ENCODE assay signal across 20 cellular contexts in the genomic region with DNA sequence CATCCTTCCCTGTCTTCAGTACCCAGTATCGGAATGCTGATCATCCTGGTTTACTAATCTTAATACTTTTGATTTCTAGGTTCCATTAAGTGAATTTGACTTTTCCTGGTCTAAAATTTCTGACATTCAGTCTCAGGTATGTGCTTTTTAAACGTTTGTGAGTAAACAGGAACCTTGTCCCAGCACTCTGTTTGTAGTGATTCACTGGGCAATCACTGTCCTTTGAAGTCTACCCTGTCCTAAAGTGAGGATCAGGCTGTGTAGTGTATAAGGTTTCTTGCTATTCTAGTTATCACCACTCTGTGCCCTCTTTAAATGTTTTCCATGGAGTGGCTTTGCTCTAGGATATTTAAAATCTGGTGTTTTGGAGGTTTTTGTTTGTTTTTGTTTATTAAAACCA.
"Had no signal": no experiment of that assay in that cellular context is flagged by ENCODE, and none has a peak within 500 bp of the region (broad histone marks: within the 10 kb centered on the region; RNA-seq: fewer than 3 reads in every experiment).

No MANE protein-coding gene starts in this region.

- DNase-seq: activated CD4-positive, alpha-beta T cell treated with anti-CD3 and anti-CD28 coated beads, Interleukin-2, amount 50 U/mL, for 4 hours; aorta; brain microvascular endothelial cell; central memory CD4-positive, alpha-beta T cell; colonic mucosa; endodermal cell; heart left ventricle; islet precursor cell; left cardiac atrium; pancreas; psoas muscle; stimulated activated CD4-positive, alpha-beta T cell treated with anti-CD3 and anti-CD28 coated beads, Interleukin-4, amount 100 ng/mL, for 24 hours; stimulated activated naive CD8-positive, alpha-beta T cell treated with anti-CD3 and anti-CD28 coated beads, Interleukin-15, Interleukin-2, amounts not matched to agents 100 U/mL and 50 U/mL, for 24 hours; tibial artery had no signal

- H3K4me1 ChIP-seq: colonic mucosa, gastroesophageal sphincter, heart left ventricle, pancreas, psoas muscle, right atrium auricular region, tibial artery had no signal

- H3K4me1 Mint-ChIP-seq: endodermal cell, nephron had no signal

- H3K27ac ChIP-seq: brain microvascular endothelial cell, colonic mucosa, epithelial cell of prostate, gastroesophageal sphincter, heart left ventricle, neutrophil, pancreas, psoas muscle, right atrium auricular region, tibial artery had no signal

- ATAC-seq: gastroesophageal sphincter; heart left ventricle; left cardiac atrium; pancreas; psoas muscle; SK-N-SH treated with all-trans-retinoic acid at 6 μM for 48 hours; stimulated activated naive CD8-positive, alpha-beta T cell treated with anti-CD3 and anti-CD28 coated beads, Interleukin-15, Interleukin-2, amounts not matched to agents 100 U/mL and 50 U/mL, for 24 hours had no signal

- H3K4me3 Mint-ChIP-seq: endodermal cell, nephron had no signal

- H3K4me3 ChIP-seq: colonic mucosa, gastroesophageal sphincter, heart left ventricle, pancreas, psoas muscle, right atrium auricular region, tibial artery had no signal

- FAIRE-seq: pancreas had no signal

- H3K27ac Mint-ChIP-seq: endodermal cell, nephron had no signal

- H3K27me3 ChIP-seq: brain microvascular endothelial cell, colonic mucosa, gastroesophageal sphincter, heart left ventricle, neutrophil, pancreas, right atrium auricular region, tibial artery had no signal

- H3K9me3 Mint-ChIP-seq: endodermal cell, nephron had no signal

- H3K9me3 ChIP-seq: colonic mucosa, gastroesophageal sphincter, heart left ventricle, neutrophil, pancreas, psoas muscle, right atrium auricular region, tibial artery had no signal
